1 cellular context compared by ENCODE assay signal in the genomic region with DNA sequence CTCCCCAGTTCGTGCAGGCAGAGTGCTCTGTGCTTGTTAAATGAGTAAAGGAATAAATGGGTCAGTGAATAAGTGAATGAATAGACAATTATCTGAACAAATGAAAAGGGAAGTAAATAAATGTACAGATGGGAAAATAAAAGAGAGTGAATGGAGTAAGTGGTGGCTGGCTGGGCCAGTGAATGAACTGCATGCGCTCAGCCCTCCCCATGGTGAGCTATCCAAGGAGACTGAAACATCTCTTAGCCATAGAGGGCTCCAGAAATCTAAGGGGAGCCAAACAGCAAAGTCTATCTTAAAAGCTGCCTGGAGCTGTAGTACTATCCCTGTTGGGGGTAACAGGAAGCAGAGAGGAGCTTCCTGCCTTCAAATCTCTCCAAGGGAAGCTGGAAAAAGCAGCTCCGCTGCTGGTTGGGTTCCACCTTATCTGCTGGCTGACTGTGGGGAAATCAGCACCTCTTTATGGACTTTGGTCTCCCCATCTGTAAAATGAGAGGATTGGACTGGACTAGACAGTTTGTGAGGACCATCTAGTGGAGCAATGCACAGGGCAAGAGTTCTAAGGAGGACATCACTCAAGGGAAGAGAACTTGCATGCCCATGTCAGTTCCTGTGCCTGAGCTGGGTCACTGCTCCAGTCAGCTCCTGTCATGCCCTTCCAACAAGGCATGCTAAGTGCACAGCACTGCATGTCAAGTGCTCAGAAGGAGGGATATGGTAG.
A peak's percentile ranks its signal among the peaks of the same experiment; 100 is the strongest.
TF ChIP-seq lines count a peak whose summit lies in the region.

No MANE protein-coding gene starts in this region.

TF ChIP-seq in HepG2, 621 proteins besides CTCF, POLR2A, EP300 and RAD21 (continued from another document and continues in another):
- TF ChIP-seq, protein P1, sequence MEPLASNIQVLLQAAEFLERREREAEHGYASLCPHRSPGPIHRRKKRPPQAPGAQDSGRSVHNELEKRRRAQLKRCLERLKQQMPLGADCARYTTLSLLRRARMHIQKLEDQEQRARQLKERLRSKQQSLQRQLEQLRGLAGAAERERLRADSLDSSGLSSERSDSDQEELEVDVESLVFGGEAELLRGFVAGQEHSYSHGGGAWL (CRISPR knock-in tag; IDR thresholded peaks at IDR 0.05) = no peak
- TF ChIP-seq, protein P2, sequence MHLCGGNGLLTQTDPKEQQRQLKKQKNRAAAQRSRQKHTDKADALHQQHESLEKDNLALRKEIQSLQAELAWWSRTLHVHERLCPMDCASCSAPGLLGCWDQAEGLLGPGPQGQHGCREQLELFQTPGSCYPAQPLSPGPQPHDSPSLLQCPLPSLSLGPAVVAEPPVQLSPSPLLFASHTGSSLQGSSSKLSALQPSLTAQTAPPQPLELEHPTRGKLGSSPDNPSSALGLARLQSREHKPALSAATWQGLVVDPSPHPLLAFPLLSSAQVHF (CRISPR knock-in tag; IDR thresholded peaks at IDR 0.05) = no peak
- TF ChIP-seq SALL1 (CRISPR knock-in tag; IDR thresholded peaks at IDR 0.05) (peak; percentile 42), ZNF709 (CRISPR knock-in tag; IDR thresholded peaks at IDR 0.05) (peak; percentile 60; the same call in 1 of the 2 replicates), ZNF598 (CRISPR knock-in tag; IDR thresholded peaks at IDR 0.05; ENCODE audit: borderline replicate concordance) (no peak), SIX1 (CRISPR knock-in tag; IDR thresholded peaks at IDR 0.05; ENCODE audit: borderline replicate concordance) (0 out of 2 replicates have a peak, but pooled peaks have one; percentile 50), ZNF263 (CRISPR knock-in tag; IDR thresholded peaks at IDR 0.05) (peak; percentile 75), MIER2 (CRISPR knock-in tag; IDR thresholded peaks at IDR 0.05) (0 out of 2 replicates have a peak, but pooled peaks have one; percentile 57), ZNF781 (CRISPR knock-in tag; IDR thresholded peaks at IDR 0.05; ENCODE audit: borderline replicate concordance, not compliant biosample characterization) (no peak), FOXA3 (CRISPR knock-in tag; IDR thresholded peaks at IDR 0.05) (peak; percentile 37; the same call in 1 of the 2 replicates), GATA4 (IDR thresholded peaks at IDR 0.05; ENCODE audit: borderline replicate concordance, low read depth) (no peak), ZNF879 (CRISPR knock-in tag; IDR thresholded peaks at IDR 0.05) (no peak), CEBPG (CRISPR knock-in tag; IDR thresholded peaks at IDR 0.05) (peak; percentile 77), SMC3 (IDR thresholded peaks at IDR 0.05; ENCODE audit: low read length) (peak; percentile 3; the same call in 1 of the 2 replicates), STAG1 (CRISPR knock-in tag; IDR thresholded peaks at IDR 0.05) (peak; percentile 66), NCOA2 (CRISPR knock-in tag; IDR thresholded peaks at IDR 0.05) (peak; percentile 56; the same call in 1 of the 2 replicates), NBN (conservative IDR thresholded peaks at IDR 0.05) (no peak), MAZ (IDR thresholded peaks at IDR 0.05; ENCODE audit: borderline replicate concordance, low read depth, low read length) (no peak), MAZ (CRISPR knock-in tag; IDR thresholded peaks at IDR 0.05; ENCODE audit: low read depth) (peak; percentile 21; the same call in 1 of the 2 replicates), TEAD3 (CRISPR knock-in tag; optimal IDR thresholded peaks at IDR 0.05; ENCODE audit: borderline replicate concordance) (peak; percentile 63), MED1 (CRISPR knock-in tag; IDR thresholded peaks at IDR 0.05) (peak; percentile 81), ZNF264 (CRISPR knock-in tag; IDR thresholded peaks at IDR 0.05) (peak; percentile 6), PHF21A (CRISPR knock-in tag; IDR thresholded peaks at IDR 0.05) (peak; percentile 63; the same call in 1 of the 2 replicates), IRF2 (CRISPR knock-in tag; IDR thresholded peaks at IDR 0.05) (peak; percentile 16; the same call in 1 of the 2 replicates), MIXL1 (CRISPR knock-in tag; IDR thresholded peaks at IDR 0.05) (no peak), TOPORS (CRISPR knock-in tag; IDR thresholded peaks at IDR 0.05) (peak; percentile 70; the same call in 1 of the 2 replicates), ZNF234 (CRISPR knock-in tag; conservative IDR thresholded peaks at IDR 0.05) (no peak), ZNF549 (CRISPR knock-in tag; IDR thresholded peaks at IDR 0.05) (0 out of 2 replicates have a peak, but pooled peaks have one; percentile 66), THAP11 (CRISPR knock-in tag; IDR thresholded peaks at IDR 0.05) (peak; percentile 14; the same call in 1 of the 2 replicates), IRX3 (CRISPR knock-in tag; IDR thresholded peaks at IDR 0.05; ENCODE audit: borderline replicate concordance, low read depth) (0 out of 2 replicates have a peak, but pooled peaks have one; percentile 23), ZNF12 (CRISPR knock-in tag; IDR thresholded peaks at IDR 0.05) (0 out of 2 replicates have a peak, but pooled peaks have one; percentile 18)
- TF ChIP-seq, protein P3, sequence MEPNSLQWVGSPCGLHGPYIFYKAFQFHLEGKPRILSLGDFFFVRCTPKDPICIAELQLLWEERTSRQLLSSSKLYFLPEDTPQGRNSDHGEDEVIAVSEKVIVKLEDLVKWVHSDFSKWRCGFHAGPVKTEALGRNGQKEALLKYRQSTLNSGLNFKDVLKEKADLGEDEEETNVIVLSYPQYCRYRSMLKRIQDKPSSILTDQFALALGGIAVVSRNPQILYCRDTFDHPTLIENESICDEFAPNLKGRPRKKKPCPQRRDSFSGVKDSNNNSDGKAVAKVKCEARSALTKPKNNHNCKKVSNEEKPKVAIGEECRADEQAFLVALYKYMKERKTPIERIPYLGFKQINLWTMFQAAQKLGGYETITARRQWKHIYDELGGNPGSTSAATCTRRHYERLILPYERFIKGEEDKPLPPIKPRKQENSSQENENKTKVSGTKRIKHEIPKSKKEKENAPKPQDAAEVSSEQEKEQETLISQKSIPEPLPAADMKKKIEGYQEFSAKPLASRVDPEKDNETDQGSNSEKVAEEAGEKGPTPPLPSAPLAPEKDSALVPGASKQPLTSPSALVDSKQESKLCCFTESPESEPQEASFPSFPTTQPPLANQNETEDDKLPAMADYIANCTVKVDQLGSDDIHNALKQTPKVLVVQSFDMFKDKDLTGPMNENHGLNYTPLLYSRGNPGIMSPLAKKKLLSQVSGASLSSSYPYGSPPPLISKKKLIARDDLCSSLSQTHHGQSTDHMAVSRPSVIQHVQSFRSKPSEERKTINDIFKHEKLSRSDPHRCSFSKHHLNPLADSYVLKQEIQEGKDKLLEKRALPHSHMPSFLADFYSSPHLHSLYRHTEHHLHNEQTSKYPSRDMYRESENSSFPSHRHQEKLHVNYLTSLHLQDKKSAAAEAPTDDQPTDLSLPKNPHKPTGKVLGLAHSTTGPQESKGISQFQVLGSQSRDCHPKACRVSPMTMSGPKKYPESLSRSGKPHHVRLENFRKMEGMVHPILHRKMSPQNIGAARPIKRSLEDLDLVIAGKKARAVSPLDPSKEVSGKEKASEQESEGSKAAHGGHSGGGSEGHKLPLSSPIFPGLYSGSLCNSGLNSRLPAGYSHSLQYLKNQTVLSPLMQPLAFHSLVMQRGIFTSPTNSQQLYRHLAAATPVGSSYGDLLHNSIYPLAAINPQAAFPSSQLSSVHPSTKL (CRISPR knock-in tag; IDR thresholded peaks at IDR 0.05) = peak; percentile 43; the same call in 1 of the 2 replicates
- TF ChIP-seq, protein P4, sequence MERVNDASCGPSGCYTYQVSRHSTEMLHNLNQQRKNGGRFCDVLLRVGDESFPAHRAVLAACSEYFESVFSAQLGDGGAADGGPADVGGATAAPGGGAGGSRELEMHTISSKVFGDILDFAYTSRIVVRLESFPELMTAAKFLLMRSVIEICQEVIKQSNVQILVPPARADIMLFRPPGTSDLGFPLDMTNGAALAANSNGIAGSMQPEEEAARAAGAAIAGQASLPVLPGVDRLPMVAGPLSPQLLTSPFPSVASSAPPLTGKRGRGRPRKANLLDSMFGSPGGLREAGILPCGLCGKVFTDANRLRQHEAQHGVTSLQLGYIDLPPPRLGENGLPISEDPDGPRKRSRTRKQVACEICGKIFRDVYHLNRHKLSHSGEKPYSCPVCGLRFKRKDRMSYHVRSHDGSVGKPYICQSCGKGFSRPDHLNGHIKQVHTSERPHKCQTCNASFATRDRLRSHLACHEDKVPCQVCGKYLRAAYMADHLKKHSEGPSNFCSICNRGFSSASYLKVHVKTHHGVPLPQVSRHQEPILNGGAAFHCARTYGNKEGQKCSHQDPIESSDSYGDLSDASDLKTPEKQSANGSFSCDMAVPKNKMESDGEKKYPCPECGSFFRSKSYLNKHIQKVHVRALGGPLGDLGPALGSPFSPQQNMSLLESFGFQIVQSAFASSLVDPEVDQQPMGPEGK (CRISPR knock-in tag; IDR thresholded peaks at IDR 0.05) = 0 out of 2 replicates have a peak, but pooled peaks have one; percentile 10
- TF ChIP-seq, protein P5, sequence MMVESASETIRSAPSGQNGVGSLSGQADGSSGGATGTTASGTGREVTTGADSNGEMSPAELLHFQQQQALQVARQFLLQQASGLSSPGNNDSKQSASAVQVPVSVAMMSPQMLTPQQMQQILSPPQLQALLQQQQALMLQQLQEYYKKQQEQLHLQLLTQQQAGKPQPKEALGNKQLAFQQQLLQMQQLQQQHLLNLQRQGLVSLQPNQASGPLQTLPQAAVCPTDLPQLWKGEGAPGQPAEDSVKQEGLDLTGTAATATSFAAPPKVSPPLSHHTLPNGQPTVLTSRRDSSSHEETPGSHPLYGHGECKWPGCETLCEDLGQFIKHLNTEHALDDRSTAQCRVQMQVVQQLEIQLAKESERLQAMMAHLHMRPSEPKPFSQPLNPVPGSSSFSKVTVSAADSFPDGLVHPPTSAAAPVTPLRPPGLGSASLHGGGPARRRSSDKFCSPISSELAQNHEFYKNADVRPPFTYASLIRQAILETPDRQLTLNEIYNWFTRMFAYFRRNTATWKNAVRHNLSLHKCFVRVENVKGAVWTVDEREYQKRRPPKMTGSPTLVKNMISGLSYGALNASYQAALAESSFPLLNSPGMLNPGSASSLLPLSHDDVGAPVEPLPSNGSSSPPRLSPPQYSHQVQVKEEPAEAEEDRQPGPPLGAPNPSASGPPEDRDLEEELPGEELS (CRISPR knock-in tag; IDR thresholded peaks at IDR 0.05) = 0 out of 2 replicates have a peak, but pooled peaks have one; percentile 5
- TF ChIP-seq, protein P6, sequence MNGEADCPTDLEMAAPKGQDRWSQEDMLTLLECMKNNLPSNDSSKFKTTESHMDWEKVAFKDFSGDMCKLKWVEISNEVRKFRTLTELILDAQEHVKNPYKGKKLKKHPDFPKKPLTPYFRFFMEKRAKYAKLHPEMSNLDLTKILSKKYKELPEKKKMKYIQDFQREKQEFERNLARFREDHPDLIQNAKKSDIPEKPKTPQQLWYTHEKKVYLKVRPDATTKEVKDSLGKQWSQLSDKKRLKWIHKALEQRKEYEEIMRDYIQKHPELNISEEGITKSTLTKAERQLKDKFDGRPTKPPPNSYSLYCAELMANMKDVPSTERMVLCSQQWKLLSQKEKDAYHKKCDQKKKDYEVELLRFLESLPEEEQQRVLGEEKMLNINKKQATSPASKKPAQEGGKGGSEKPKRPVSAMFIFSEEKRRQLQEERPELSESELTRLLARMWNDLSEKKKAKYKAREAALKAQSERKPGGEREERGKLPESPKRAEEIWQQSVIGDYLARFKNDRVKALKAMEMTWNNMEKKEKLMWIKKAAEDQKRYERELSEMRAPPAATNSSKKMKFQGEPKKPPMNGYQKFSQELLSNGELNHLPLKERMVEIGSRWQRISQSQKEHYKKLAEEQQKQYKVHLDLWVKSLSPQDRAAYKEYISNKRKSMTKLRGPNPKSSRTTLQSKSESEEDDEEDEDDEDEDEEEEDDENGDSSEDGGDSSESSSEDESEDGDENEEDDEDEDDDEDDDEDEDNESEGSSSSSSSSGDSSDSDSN (CRISPR knock-in tag; IDR thresholded peaks at IDR 0.05) = peak; percentile 43; the same call in 1 of the 2 replicates
- TF ChIP-seq, protein P7, sequence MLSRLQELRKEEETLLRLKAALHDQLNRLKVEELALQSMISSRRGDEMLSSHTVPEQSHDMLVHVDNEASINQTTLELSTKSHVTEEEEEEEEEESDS (CRISPR knock-in tag; IDR thresholded peaks at IDR 0.05; ENCODE audit: borderline replicate concordance) = no peak
- TF ChIP-seq, protein P8, sequence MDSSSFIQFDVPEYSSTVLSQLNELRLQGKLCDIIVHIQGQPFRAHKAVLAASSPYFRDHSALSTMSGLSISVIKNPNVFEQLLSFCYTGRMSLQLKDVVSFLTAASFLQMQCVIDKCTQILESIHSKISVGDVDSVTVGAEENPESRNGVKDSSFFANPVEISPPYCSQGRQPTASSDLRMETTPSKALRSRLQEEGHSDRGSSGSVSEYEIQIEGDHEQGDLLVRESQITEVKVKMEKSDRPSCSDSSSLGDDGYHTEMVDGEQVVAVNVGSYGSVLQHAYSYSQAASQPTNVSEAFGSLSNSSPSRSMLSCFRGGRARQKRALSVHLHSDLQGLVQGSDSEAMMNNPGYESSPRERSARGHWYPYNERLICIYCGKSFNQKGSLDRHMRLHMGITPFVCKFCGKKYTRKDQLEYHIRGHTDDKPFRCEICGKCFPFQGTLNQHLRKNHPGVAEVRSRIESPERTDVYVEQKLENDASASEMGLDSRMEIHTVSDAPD (CRISPR knock-in tag; IDR thresholded peaks at IDR 0.05) = no peak
- TF ChIP-seq, protein P9, sequence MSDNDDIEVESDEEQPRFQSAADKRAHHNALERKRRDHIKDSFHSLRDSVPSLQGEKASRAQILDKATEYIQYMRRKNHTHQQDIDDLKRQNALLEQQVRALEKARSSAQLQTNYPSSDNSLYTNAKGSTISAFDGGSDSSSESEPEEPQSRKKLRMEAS (IDR thresholded peaks at IDR 0.05) = peak; percentile 53
- TF ChIP-seq, protein P10, sequence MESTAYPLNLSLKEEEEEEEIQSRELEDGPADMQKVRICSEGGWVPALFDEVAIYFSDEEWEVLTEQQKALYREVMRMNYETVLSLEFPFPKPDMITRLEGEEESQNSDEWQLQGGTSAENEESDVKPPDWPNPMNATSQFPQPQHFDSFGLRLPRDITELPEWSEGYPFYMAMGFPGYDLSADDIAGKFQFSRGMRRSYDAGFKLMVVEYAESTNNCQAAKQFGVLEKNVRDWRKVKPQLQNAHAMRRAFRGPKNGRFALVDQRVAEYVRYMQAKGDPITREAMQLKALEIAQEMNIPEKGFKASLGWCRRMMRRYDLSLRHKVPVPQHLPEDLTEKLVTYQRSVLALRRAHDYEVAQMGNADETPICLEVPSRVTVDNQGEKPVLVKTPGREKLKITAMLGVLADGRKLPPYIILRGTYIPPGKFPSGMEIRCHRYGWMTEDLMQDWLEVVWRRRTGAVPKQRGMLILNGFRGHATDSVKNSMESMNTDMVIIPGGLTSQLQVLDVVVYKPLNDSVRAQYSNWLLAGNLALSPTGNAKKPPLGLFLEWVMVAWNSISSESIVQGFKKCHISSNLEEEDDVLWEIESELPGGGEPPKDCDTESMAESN (CRISPR knock-in tag; conservative IDR thresholded peaks at IDR 0.05) = no peak
- TF ChIP-seq, protein P11, sequence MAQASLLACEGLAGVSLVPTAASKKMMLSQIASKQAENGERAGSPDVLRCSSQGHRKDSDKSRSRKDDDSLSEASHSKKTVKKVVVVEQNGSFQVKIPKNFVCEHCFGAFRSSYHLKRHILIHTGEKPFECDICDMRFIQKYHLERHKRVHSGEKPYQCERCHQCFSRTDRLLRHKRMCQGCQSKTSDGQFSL (CRISPR knock-in tag; IDR thresholded peaks at IDR 0.05) = 0 out of 2 replicates have a peak, but pooled peaks have one; percentile 31
- TF ChIP-seq, protein P12, sequence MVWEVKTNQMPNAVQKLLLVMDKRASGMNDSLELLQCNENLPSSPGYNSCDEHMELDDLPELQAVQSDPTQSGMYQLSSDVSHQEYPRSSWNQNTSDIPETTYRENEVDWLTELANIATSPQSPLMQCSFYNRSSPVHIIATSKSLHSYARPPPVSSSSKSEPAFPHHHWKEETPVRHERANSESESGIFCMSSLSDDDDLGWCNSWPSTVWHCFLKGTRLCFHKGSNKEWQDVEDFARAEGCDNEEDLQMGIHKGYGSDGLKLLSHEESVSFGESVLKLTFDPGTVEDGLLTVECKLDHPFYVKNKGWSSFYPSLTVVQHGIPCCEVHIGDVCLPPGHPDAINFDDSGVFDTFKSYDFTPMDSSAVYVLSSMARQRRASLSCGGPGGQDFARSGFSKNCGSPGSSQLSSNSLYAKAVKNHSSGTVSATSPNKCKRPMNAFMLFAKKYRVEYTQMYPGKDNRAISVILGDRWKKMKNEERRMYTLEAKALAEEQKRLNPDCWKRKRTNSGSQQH (CRISPR knock-in tag; IDR thresholded peaks at IDR 0.05; ENCODE audit: low read depth) = 0 out of 2 replicates have a peak, but pooled peaks have one; percentile 59
